ENCODE assay signal across 12 cellular contexts in genomic region chr18:48930926-48931325, GRCh38. TPM values are rescaled to one million over a fixed set of nuclear protein-coding genes. Genes with fewer than 3 reads are reported as not detected.
A peak's percentile ranks its signal among the peaks of the same experiment; 100 is the strongest.
DNase-seq lines count a peak whose midpoint lies in the region; ATAC-seq and TF ChIP-seq lines count a peak whose summit lies in the region.
"Had no signal": no experiment of that assay in that cellular context is flagged by ENCODE, and none has a peak within 500 bp of the region (broad histone marks: within the 10 kb centered on the region; RNA-seq: fewer than 3 reads in every experiment).

No MANE protein-coding gene starts in this region.

- H3K27me3 ChIP-seq in CD4-positive, alpha-beta memory T cell (ENCODE audit: insufficient read depth, low read length) = no peaks in the 10 kb centered on the region
- H3K27me3 ChIP-seq in Peyer's patch (no peaks in the 10 kb centered on the region), esophagus muscularis mucosa (no peaks in the 10 kb centered on the region)

- no peak for TF ChIP-seq EP300 in esophagus muscularis mucosa (IDR thresholded peaks at IDR 0.05)

- no peak for DNase-seq in CD4-positive, alpha-beta memory T cell
- DNase-seq in Peyer's patch = no peak
- no peak for DNase-seq in esophagus muscularis mucosa (ENCODE audit: extremely low spot score)
- no peak for DNase-seq in progenitor cell of endocrine pancreas (ENCODE audit: low spot score, unreplicated experiment)
- DNase-seq in NCI-H187 (lab: John Stamatoyannopoulos, UW) = no peak
- DNase-seq in RWPE1 (ENCODE audit: low spot score) = no peak
- DNase-seq in dermis blood vessel endothelial cell = no peak
- DNase-seq: activated CD4-positive, alpha-beta T cell treated with anti-CD3 and anti-CD28 coated beads, Interleukin-2, amount 50 U/mL, for 1 hour; DMS153; HCEC 1CT; NCI-H1694 treated with DMSO at 0.1 percent for 48 hours had no signal

- intact Hi-C loops in CD4-positive, alpha-beta memory T cell (cut with micrococcal nuclease) = no loop called here
- intact Hi-C loops in esophagus muscularis mucosa (cut with DNase I) = no loop called here

- ATAC-seq in HG03521 (IDR thresholded peaks at IDR 0.05; ENCODE audit: unreplicated experiment) = no peak

- no peaks in the 10 kb centered on the region for H3K36me3 ChIP-seq in CD4-positive, alpha-beta memory T cell (ENCODE audit: insufficient read depth, low read length)
- no peaks in the 10 kb centered on the region for H3K36me3 ChIP-seq in Peyer's patch
- no peaks in the 10 kb centered on the region for H3K36me3 ChIP-seq in esophagus muscularis mucosa

- no peak overlapping the region for H3K27ac ChIP-seq in CD4-positive, alpha-beta memory T cell (ENCODE audit: low read depth, low read length)
- H3K27ac ChIP-seq in Peyer's patch (peak overlapping the region in 3 of 4 donors; percentile 62 to 92 (median 86)), esophagus muscularis mucosa (replicated peaks in 1 of 4) (peak overlapping the region; percentile 83 to 97 (median 88)), RWPE1 (no peak overlapping the region)

- peak overlapping the region; percentile 37 to 91 (median 77) for H3K27ac Mint-ChIP-seq in CD4-positive, alpha-beta memory T cell
- peak overlapping the region; percentile 98 for H3K27ac Mint-ChIP-seq in progenitor cell of endocrine pancreas

- H3K9me3 Mint-ChIP-seq in CD4-positive, alpha-beta memory T cell = no peaks in the 10 kb centered on the region
- no peaks in the 10 kb centered on the region for H3K9me3 Mint-ChIP-seq in progenitor cell of endocrine pancreas (ENCODE audit: low read depth)

- H3K4me3 Mint-ChIP-seq in CD4-positive, alpha-beta memory T cell = peak overlapping the region in 3 of 8 donors; percentile 11 to 77 (median 66)
- peak overlapping the region; percentile 50 for H3K4me3 Mint-ChIP-seq in progenitor cell of endocrine pancreas (ENCODE audit: low read depth)

- 64% methylated on average over 3 of the region's 3 CpGs for WGBS in esophagus muscularis mucosa

- H3K4me1 Mint-ChIP-seq in CD4-positive, alpha-beta memory T cell = peaks cover 71 to 100% (median 85%) of the 10 kb centered on the region in 4 donors
- peaks cover 87% of the 10 kb centered on the region for H3K4me1 Mint-ChIP-seq in progenitor cell of endocrine pancreas (ENCODE audit: low read depth)

- no peak for TF ChIP-seq CTCF in Peyer's patch (IDR thresholded peaks at IDR 0.05)
- no peak for TF ChIP-seq CTCF in esophagus muscularis mucosa (IDR thresholded peaks at IDR 0.05)
- no peak for TF ChIP-seq CTCF in progenitor cell of endocrine pancreas (IDR thresholded peaks at IDR 0.05; ENCODE audit: unreplicated experiment)
- TF ChIP-seq CTCF in RWPE1 (conservative IDR thresholded peaks at IDR 0.05; ENCODE audit: low read depth) = no peak

- H3K4me3 ChIP-seq in CD4-positive, alpha-beta memory T cell (ENCODE audit: low read length in 2 of 2) = no peak overlapping the region
- H3K4me3 ChIP-seq in Peyer's patch (no peak overlapping the region), esophagus muscularis mucosa (peak overlapping the region in 2 of 4 donors; percentile 26 to 47)

- CTCF ChIA-PET in CD4-positive, alpha-beta memory T cell (lab: Charles Lee; ENCODE audit: partially characterized antibody) = interaction anchor here (0.5 to 4.1 kb wide), 3 partner anchors 14 to 46 kb away, joined by 3 to 15 read pairs (median 3); no protein-coding TSS in a partner anchor
- CTCF ChIA-PET in RWPE1 (lab: Yijun Ruan, JAX) = interaction anchor here (0.6 kb wide), 1 partner anchor 257 kb away, joined by 4 read pairs; no protein-coding TSS in a partner anchor

- H3K36me3 Mint-ChIP-seq in CD4-positive, alpha-beta memory T cell = peaks cover 0 to 20% of the 10 kb centered on the region in 2 donors
- peaks cover 2% of the 10 kb centered on the region for H3K36me3 Mint-ChIP-seq in progenitor cell of endocrine pancreas (ENCODE audit: insufficient read depth)

- peaks cover 0 to 1% of the 10 kb centered on the region in 2 donors for H3K27me3 Mint-ChIP-seq in CD4-positive, alpha-beta memory T cell
- H3K27me3 Mint-ChIP-seq in progenitor cell of endocrine pancreas = no peaks in the 10 kb centered on the region

- no peak for TF ChIP-seq POLR2A in Peyer's patch (IDR thresholded peaks at IDR 0.05)
- no peak for TF ChIP-seq POLR2A in esophagus muscularis mucosa (IDR thresholded peaks at IDR 0.05; ENCODE audit: low read depth)

- POLR2A ChIA-PET in CD4-positive, alpha-beta memory T cell (lab: Charles Lee; ENCODE audit: partially characterized antibody) = interaction anchor here (2.9 to 9.5 kb wide), 2 partner anchors 9 to 21 kb away, joined by 15 to 75 read pairs; no protein-coding TSS in a partner anchor
- POLR2A ChIA-PET in RWPE1 (lab: Yijun Ruan, JAX; ENCODE audit: low non-redundant PET) = interaction anchor here (0.6 kb wide), 1 partner anchor 32 kb away, joined by 3 read pairs; no protein-coding TSS in a partner anchor

- H3K9me3 ChIP-seq in CD4-positive, alpha-beta memory T cell (ENCODE audit: control insufficient read depth in 1 of 2, low read length in 2 of 2) = no peaks in the 10 kb centered on the region
- H3K9me3 ChIP-seq in Peyer's patch (no peaks in the 10 kb centered on the region), esophagus muscularis mucosa (no peaks in the 10 kb centered on the region)

- H3K4me1 ChIP-seq in CD4-positive, alpha-beta memory T cell (ENCODE audit: insufficient read depth, low read length) = peaks cover 100% of the 10 kb centered on the region
- H3K4me1 ChIP-seq in Peyer's patch (peaks cover 32 to 100% (median 76%) of the 10 kb centered on the region in 4 donors), esophagus muscularis mucosa (peaks cover 100% of the 10 kb centered on the region in 4 donors)

RNA-seq across cellular contexts. Expression of gene SMAD7, which starts 19.8 kb away (rescaled TPM):
- 10 to 100 TPM; 31.0 to 31.2 TPM for total RNA-seq in CD4-positive, alpha-beta memory T cell
- polyA plus RNA-seq in CD4-positive, alpha-beta memory T cell = 1 to 10 TPM; 2.7 to 4.7 TPM
- total RNA-seq in Peyer's patch (100 to 1,000 TPM in 1 of 4 donors, 10 to 100 TPM in 3; 42.9 to 100 (median 68.7) TPM), esophagus muscularis mucosa (10 to 100 TPM; 22.5 to 54.9 (median 40.0) TPM), progenitor cell of endocrine pancreas (24.3 and 27.8 TPM in 2 replicates), dermis blood vessel endothelial cell (6.2 and 9.0 TPM in 2 replicates)

Comparison
In these comparisons a context has a peak if more than half of its experiments do, and no peak if none do; other contexts are left out.
1. H3K27ac ChIP-seq: peak in Peyer's patch (3 of 4) and esophagus muscularis mucosa (4 of 4); none in CD4-positive, alpha-beta memory T cell (single experiment) and RWPE1 (single experiment).